22 cellular contexts compared by ENCODE assay signal in genomic region chr5:18990852-18991251, GRCh38.
A peak's percentile ranks its signal among the peaks of the same experiment; 100 is the strongest.
DNase-seq lines count a peak whose midpoint lies in the region; FAIRE-seq and TF ChIP-seq lines count a peak whose summit lies in the region.
"Had no signal": no experiment of that assay in that cellular context is flagged by ENCODE, and none has a peak within 500 bp of the region (broad histone marks: within the 10 kb centered on the region; RNA-seq: fewer than 3 reads in every experiment).

No MANE protein-coding gene starts in this region.

- peak; percentile 42 for FAIRE-seq in frontal cortex (lab: Jason Lieb, UNC)
- FAIRE-seq: A204.1, D721Med, G401.6, GM12891, GM19239 had no signal

- H3K4me3 ChIP-seq in SU-DHL-6 (ENCODE audit: insufficient read depth, low read length, poor library complexity, severe bottlenecking) (no peak overlapping the region), smooth muscle cell (no peak overlapping the region)
- H3K4me3 ChIP-seq in CD4-positive, alpha-beta memory T cell (ENCODE audit: low read length in 2 of 2), result no peak overlapping the region
- H3K4me3 ChIP-seq: BLaER1 had no signal

- H4K20me1 ChIP-seq in SU-DHL-6 (ENCODE audit: low read depth, low read length) (no peaks in the 10 kb centered on the region), smooth muscle cell (ENCODE audit: low read depth) (no peaks in the 10 kb centered on the region)
- H4K20me1 ChIP-seq: BLaER1 had no signal

- CTCF ChIA-PET in CD4-positive, alpha-beta memory T cell (lab: Charles Lee; ENCODE audit: partially characterized antibody), result no interaction called here

- no peaks in the 10 kb centered on the region for H3K4me1 Mint-ChIP-seq in CD4-positive, alpha-beta memory T cell
- H3K4me1 Mint-ChIP-seq: CD14-positive monocyte; CD4-positive, CD25-positive, alpha-beta regulatory T cell had no signal

- no peaks in the 10 kb centered on the region for H3K9me3 ChIP-seq in SU-DHL-6 (ENCODE audit: insufficient read depth, low read length)
- H3K9me3 ChIP-seq in CD4-positive, alpha-beta memory T cell (ENCODE audit: control insufficient read depth in 1 of 2, low read length in 2 of 2), result no peaks in the 10 kb centered on the region
- H3K9me3 ChIP-seq in smooth muscle cell (replicated peaks; ENCODE audit: low read depth), result no peaks in the 10 kb centered on the region
- H3K9me3 ChIP-seq: BE2C, BLaER1, Caco-2 had no signal

- intact Hi-C loops in CD4-positive, alpha-beta memory T cell (cut with micrococcal nuclease), result no loop called here

- TF ChIP-seq CTCF in SU-DHL-6 (IDR thresholded peaks at IDR 0.05; ENCODE audit: insufficient read depth, low read length, poor library complexity, severe bottlenecking), result no peak
- no peak for TF ChIP-seq CTCF in smooth muscle cell (IDR thresholded peaks at IDR 0.05; ENCODE audit: borderline replicate concordance, insufficient read depth, poor library complexity, severe bottlenecking)

- H3K27ac ChIP-seq in SU-DHL-6 (ENCODE audit: low read depth, low read length), result no peak overlapping the region
- H3K27ac ChIP-seq in CD4-positive, alpha-beta memory T cell (ENCODE audit: low read depth, low read length), result no peak overlapping the region
- no peak overlapping the region for H3K27ac ChIP-seq in smooth muscle cell (ENCODE audit: low read depth)
- H3K27ac ChIP-seq: BLaER1 had no signal

- no peak overlapping the region for H3K9ac ChIP-seq in SU-DHL-6 (ENCODE audit: low read length)
- H3K9ac ChIP-seq in smooth muscle cell (ENCODE audit: low read depth), result no peak overlapping the region
- H3K9ac ChIP-seq: BLaER1 had no signal

- POLR2A ChIA-PET in CD4-positive, alpha-beta memory T cell (lab: Charles Lee; ENCODE audit: partially characterized antibody), result no interaction called here

- H2AFZ ChIP-seq in SU-DHL-6 (ENCODE audit: low read depth, low read length, severe bottlenecking) (peak overlapping the region; percentile 61), smooth muscle cell (ENCODE audit: low read depth) (no peak overlapping the region)

- no peak overlapping the region for H3K27ac Mint-ChIP-seq in CD4-positive, alpha-beta memory T cell
- H3K27ac Mint-ChIP-seq: CD14-positive monocyte; CD4-positive, CD25-positive, alpha-beta regulatory T cell; CD8-positive, alpha-beta T cell had no signal

- H3K4me3 Mint-ChIP-seq in CD4-positive, alpha-beta memory T cell, result no peak overlapping the region
- H3K4me3 Mint-ChIP-seq: CD14-positive monocyte; CD4-positive, CD25-positive, alpha-beta regulatory T cell; CD8-positive, alpha-beta T cell had no signal

- no peaks in the 10 kb centered on the region for H3K36me3 Mint-ChIP-seq in CD4-positive, alpha-beta memory T cell
- H3K36me3 Mint-ChIP-seq: CD14-positive monocyte; CD4-positive, CD25-positive, alpha-beta regulatory T cell; CD8-positive, alpha-beta T cell had no signal

- no peaks in the 10 kb centered on the region for H3K4me1 ChIP-seq in CD4-positive, alpha-beta memory T cell (ENCODE audit: insufficient read depth, low read length)
- peaks cover 14% of the 10 kb centered on the region for H3K4me1 ChIP-seq in smooth muscle cell (ENCODE audit: low read depth)
- H3K4me1 ChIP-seq: BE2C, BLaER1, Caco-2 had no signal

- no peak overlapping the region for H3K4me2 ChIP-seq in SU-DHL-6 (ENCODE audit: low read depth, low read length, poor library complexity, severe bottlenecking)
- H3K4me2 ChIP-seq in smooth muscle cell, result no peak overlapping the region
- H3K4me2 ChIP-seq: BLaER1 had no signal

- H3K36me3 ChIP-seq in SU-DHL-6 (ENCODE audit: low read length), result no peaks in the 10 kb centered on the region
- no peaks in the 10 kb centered on the region for H3K36me3 ChIP-seq in CD4-positive, alpha-beta memory T cell (ENCODE audit: insufficient read depth, low read length)
- no peaks in the 10 kb centered on the region for H3K36me3 ChIP-seq in smooth muscle cell (ENCODE audit: low read depth)
- H3K36me3 ChIP-seq: BE2C, BLaER1 had no signal

- H3K27me3 Mint-ChIP-seq in CD4-positive, alpha-beta memory T cell, result no peaks in the 10 kb centered on the region
- H3K27me3 Mint-ChIP-seq: CD4-positive, CD25-positive, alpha-beta regulatory T cell had no signal

- H3K9me2 ChIP-seq in SU-DHL-6 (replicated peaks; ENCODE audit: insufficient read depth, low read length), result no peaks in the 10 kb centered on the region

- H3F3A ChIP-seq in SU-DHL-6 (ENCODE audit: insufficient read depth), result no peaks in the 10 kb centered on the region
- no peaks in the 10 kb centered on the region for H3F3A ChIP-seq in smooth muscle cell (ENCODE audit: low read depth)

- H3K79me2 ChIP-seq in SU-DHL-6 (ENCODE audit: insufficient read depth, low read length) (no peaks in the 10 kb centered on the region), smooth muscle cell (ENCODE audit: low read depth) (no peaks in the 10 kb centered on the region)

- H3K27me3 ChIP-seq in SU-DHL-6 (ENCODE audit: low read length), result no peaks in the 10 kb centered on the region
- no peaks in the 10 kb centered on the region for H3K27me3 ChIP-seq in CD4-positive, alpha-beta memory T cell (ENCODE audit: insufficient read depth, low read length)
- no peaks in the 10 kb centered on the region for H3K27me3 ChIP-seq in smooth muscle cell (ENCODE audit: low read depth)
- H3K27me3 ChIP-seq: BE2C, BLaER1 had no signal

- WGBS in smooth muscle cell (ENCODE audit: low lambda C conversion rate), result 79% methylated on average over 1 of the region's 1 CpG

- H3K9me3 Mint-ChIP-seq in CD4-positive, alpha-beta memory T cell, result peaks cover 0 to 4% (median 0%) of the 10 kb centered on the region in 8 donors

- no peak for DNase-seq in frontal cortex (ENCODE audit: low spot score in 2 of 2)
- no peak for DNase-seq in CD4-positive, alpha-beta memory T cell
- DNase-seq in stimulated activated CD4-positive, alpha-beta T cell treated with anti-CD3 and anti-CD28 coated beads, Interleukin-4, amount 100 ng/mL, for 4 hours, result no peak
- no peak for DNase-seq in smooth muscle cell (lab: John Stamatoyannopoulos, UW; ENCODE audit: unreplicated experiment)
- DNase-seq: 8988T; ACHN; BE2C; C1 segment of cervical spinal cord; Caco-2; Calu3; CD4-positive, CD25-positive, alpha-beta regulatory T cell; CD8-positive, alpha-beta T cell; DMS79 treated with DMSO at 0.1 percent for 48 hours; GF-D8 had no signal
